8 cellular contexts compared by ENCODE assay signal in genomic region chr12:389138-390096, GRCh38. TPM values are rescaled to one million over a fixed set of nuclear protein-coding genes. Genes with fewer than 3 reads are reported as not detected.
DNase-seq lines count a peak whose midpoint lies in the region; ATAC-seq and TF ChIP-seq lines count a peak whose summit lies in the region.

KDM5A (minus strand) TSS chr12:389320; CDS start chr12:389091, 229 bp downstream.

- H2BK120ac ChIP-seq in IMR-90 (ENCODE audit: low read depth, low read length) = peak within 1 kb of the TSS; percentile 98

- peak within 1 kb of the TSS; percentile 99 for H3K56ac ChIP-seq in IMR-90 (ENCODE audit: extremely low read depth, insufficient read depth, low read length)

- H3K9me1 ChIP-seq in IMR-90 (ENCODE audit: insufficient read depth, low read length) = peaks cover 3% of the 10 kb centered on the region; the same call in 1 of the 2 replicates

- dilution Hi-C loops in IMR-90 (cut with HindIII; ENCODE audit: low sequenced_read_pairs, unreplicated experiment) = no loop called here

- intact Hi-C loops in CD4-positive, alpha-beta memory T cell (cut with micrococcal nuclease) = no loop called here
- intact Hi-C loops in IMR-90 (cut with micrococcal nuclease) = no loop called here
- intact Hi-C loops in esophagus muscularis mucosa (cut with DNase I) = no loop called here
- intact Hi-C loops in naive thymus-derived CD4-positive, alpha-beta T cell (cut with micrococcal nuclease) = loop anchor here (1.0 to 5.0 kb wide), 10 partner anchors 12 to 1407 kb away; partner anchors contain the start of genes ADIPOR2 (in 2 of the 2), CCDC77 (in 2 of the 2), FBXL14 (in 2 of the 2) and RAD52 (in 2 of the 2)

- peak within 1 kb of the TSS; percentile 100 for H3K4me2 ChIP-seq in IMR-90 (ENCODE audit: low read depth, low read length)

- H4K5ac ChIP-seq in IMR-90 (ENCODE audit: low read depth, low read length) = peak within 1 kb of the TSS; percentile 100

- no peaks in the 10 kb centered on the region for H3K9me3 ChIP-seq in CD4-positive, alpha-beta memory T cell (ENCODE audit: control insufficient read depth in 1 of 2, low read length in 2 of 2)
- H3K9me3 ChIP-seq in IMR-90 (ENCODE audit: control insufficient read depth, insufficient read depth, low read length) (no peaks in the 10 kb centered on the region), esophagus muscularis mucosa (no peaks in the 10 kb centered on the region)
- H3K9me3 ChIP-seq in naive thymus-derived CD4-positive, alpha-beta T cell (ENCODE audit: control insufficient read depth in 2 of 3, low read length in 3 of 3) = no peaks in the 10 kb centered on the region

- H3K4me1 Mint-ChIP-seq in CD4-positive, alpha-beta memory T cell = peaks cover 21 to 56% (median 37%) of the 10 kb centered on the region in 4 donors
- peaks cover 28 to 55% (median 39%) of the 10 kb centered on the region in 7 donors for H3K4me1 Mint-ChIP-seq in naive thymus-derived CD4-positive, alpha-beta T cell
- peaks cover 9 to 20% of the 10 kb centered on the region in 2 donors for H3K4me1 Mint-ChIP-seq in stimulated activated naive B cell treated with anti-CD40 and anti-IgM and Interleukin-4, amounts not matched to agents 10 μg/mL and 1 μg/mL and 100 μg/mL, for 72 hours

- peaks cover 0 to 4% (median 0%) of the 10 kb centered on the region in 8 donors for H3K9me3 Mint-ChIP-seq in CD4-positive, alpha-beta memory T cell
- peaks cover 0 to 8% (median 0%) of the 10 kb centered on the region in 11 donors for H3K9me3 Mint-ChIP-seq in naive thymus-derived CD4-positive, alpha-beta T cell
- H3K9me3 Mint-ChIP-seq in stimulated activated naive B cell treated with anti-CD40 and anti-IgM and Interleukin-4, amounts not matched to agents 10 μg/mL and 1 μg/mL and 100 μg/mL, for 72 hours = no peaks in the 10 kb centered on the region

- no peaks in the 10 kb centered on the region for H3K27me3 ChIP-seq in CD4-positive, alpha-beta memory T cell (ENCODE audit: insufficient read depth, low read length)
- no peaks in the 10 kb centered on the region for H3K27me3 ChIP-seq in IMR-90 (ENCODE audit: control insufficient read depth, insufficient read depth, low read length)
- no peaks in the 10 kb centered on the region for H3K27me3 ChIP-seq in esophagus muscularis mucosa
- no peaks in the 10 kb centered on the region for H3K27me3 ChIP-seq in naive thymus-derived CD4-positive, alpha-beta T cell (ENCODE audit: control insufficient read depth in 2 of 2, insufficient read depth in 2 of 2, low read length in 2 of 2)

- peak within 1 kb of the TSS; percentile 99 for H4K91ac ChIP-seq in IMR-90 (ENCODE audit: insufficient read depth, low read depth, low read length)

- peaks cover 45% of the 10 kb centered on the region for H3K4me1 ChIP-seq in CD4-positive, alpha-beta memory T cell (ENCODE audit: insufficient read depth, low read length)
- H3K4me1 ChIP-seq in IMR-90 (ENCODE audit: control insufficient read depth, insufficient read depth, low read length) = no peaks in the 10 kb centered on the region; the same call in 1 of the 2 replicates
- peaks cover 33 to 44% (median 40%) of the 10 kb centered on the region in 4 donors for H3K4me1 ChIP-seq in esophagus muscularis mucosa
- peaks cover 31% of the 10 kb centered on the region in 2 donors for H3K4me1 ChIP-seq in naive thymus-derived CD4-positive, alpha-beta T cell (ENCODE audit: control insufficient read depth in 2 of 2, insufficient read depth in 2 of 2, low read length in 2 of 2)

- ATAC-seq in GM21515 (IDR thresholded peaks at IDR 0.05; ENCODE audit: unreplicated experiment) (peak; percentile 83), IMR-90 (ENCODE audit: low read depth) (peak; percentile 98)
- ATAC-seq in naive thymus-derived CD4-positive, alpha-beta T cell = peak; percentile 97
- ATAC-seq in stimulated activated naive B cell treated with anti-CD40 and anti-IgM and Interleukin-4, amounts not matched to agents 10 μg/mL and 1 μg/mL and 100 μg/mL, for 72 hours (replicated peaks) = peak; percentile 96

- TF ChIP-seq POLR2A in IMR-90 (IDR thresholded peaks at IDR 0.05; ENCODE audit: low read depth, low read length) (peak; percentile 88), esophagus muscularis mucosa (IDR thresholded peaks at IDR 0.05; ENCODE audit: low read depth) (peak; percentile 15)

- peak within 1 kb of the TSS; percentile 95 for H3K23ac ChIP-seq in IMR-90 (ENCODE audit: low read depth, low read length)

- TF ChIP-seq CTCF in IMR-90 (conservative IDR thresholded peaks at IDR 0.05; ENCODE audit: low read depth, low read length) (no peak), esophagus muscularis mucosa (IDR thresholded peaks at IDR 0.05) (peak in 1 of 3 experiments; percentile 10)

- BruUV-seq in IMR-90 (replicated peaks; lab: Mats Ljungman, UMichigan) = TSS peak; percentile 90

- 0% methylated on average over 18 of the region's 53 CpGs; no CpG with 5 or more reads in 1 of the 2 experiments for WGBS in IMR-90 (ENCODE audit: extremely low coverage in 2 of 2, insufficient read length in 1 of 2), 2 experiments
- WGBS in esophagus muscularis mucosa = 2% methylated on average over 44 of the region's 53 CpGs

- H3K4me3 ChIP-seq in CD4-positive, alpha-beta memory T cell (ENCODE audit: low read length in 2 of 2) = peak within 1 kb of the TSS; percentile 87 to 94
- H3K4me3 ChIP-seq in IMR-90 (ENCODE audit: insufficient read depth, low read depth, low read length) (peak within 1 kb of the TSS; percentile 82), esophagus muscularis mucosa (peak within 1 kb of the TSS; percentile 86 to 97 (median 90))
- peak within 1 kb of the TSS; percentile 96 for H3K4me3 ChIP-seq in naive thymus-derived CD4-positive, alpha-beta T cell (ENCODE audit: low read length)

- peak within 1 kb of the TSS; percentile 70; the same call in 1 of the 2 replicates for H2BK20ac ChIP-seq in IMR-90 (ENCODE audit: low read depth, low read length)

- H3K36me3 ChIP-seq in CD4-positive, alpha-beta memory T cell (ENCODE audit: insufficient read depth, low read length) = peaks cover 3% of the 10 kb centered on the region
- H3K36me3 ChIP-seq in IMR-90 (ENCODE audit: control insufficient read depth, insufficient read depth, low read length) = 0 out of 2 replicates have a peak, but pooled peaks cover 2% of the 10 kb centered on the region
- H3K36me3 ChIP-seq in esophagus muscularis mucosa = peaks cover 0 to 6% (median 4%) of the 10 kb centered on the region in 4 donors
- peaks cover 0 to 14% (median 0%) of the 10 kb centered on the region in 3 experiments for H3K36me3 ChIP-seq in naive thymus-derived CD4-positive, alpha-beta T cell (ENCODE audit: control insufficient read depth in 2 of 3, insufficient read depth in 3 of 3, low read length in 3 of 3)

- peaks cover 11 to 29% of the 10 kb centered on the region in 2 donors for H3K36me3 Mint-ChIP-seq in CD4-positive, alpha-beta memory T cell
- H3K36me3 Mint-ChIP-seq in naive thymus-derived CD4-positive, alpha-beta T cell = peaks cover 0 to 25% (median 14%) of the 10 kb centered on the region in 5 donors
- H3K36me3 Mint-ChIP-seq in stimulated activated naive B cell treated with anti-CD40 and anti-IgM and Interleukin-4, amounts not matched to agents 10 μg/mL and 1 μg/mL and 100 μg/mL, for 72 hours = peaks cover 6 to 17% of the 10 kb centered on the region in 2 donors

- peak within 1 kb of the TSS; percentile 93 to 100 (median 98) for H3K4me3 Mint-ChIP-seq in CD4-positive, alpha-beta memory T cell
- H3K4me3 Mint-ChIP-seq in naive thymus-derived CD4-positive, alpha-beta T cell = peak within 1 kb of the TSS; percentile 91 to 100 (median 97)
- H3K4me3 Mint-ChIP-seq in stimulated activated naive B cell treated with anti-CD40 and anti-IgM and Interleukin-4, amounts not matched to agents 10 μg/mL and 1 μg/mL and 100 μg/mL, for 72 hours = peak within 1 kb of the TSS; percentile 98

- DNase-seq in CD4-positive, alpha-beta memory T cell = peak; percentile 92 to 95 (median 94)
- peak; percentile 94 for DNase-seq in IMR-90
- peak; percentile 89 for DNase-seq in activated CD8-positive, alpha-beta memory T cell treated with anti-CD3 and anti-CD28 coated beads, Interleukin-2, amount 50 U/mL, for 4 hours
- peak; percentile 98 for DNase-seq in esophagus muscularis mucosa (ENCODE audit: extremely low spot score)
- peak; percentile 82 to 97 (median 94) for DNase-seq in naive thymus-derived CD4-positive, alpha-beta T cell
- peak; percentile 86 for DNase-seq in stimulated activated naive B cell treated with anti-CD40 and anti-IgM and Interleukin-4, amounts not matched to agents 10 μg/mL and 1 μg/mL and 100 μg/mL, for 72 hours
- no peak for DNase-seq in stimulated activated naive CD4-positive, alpha-beta T cell (lab: John Stamatoyannopoulos, UW)

- peaks cover 10 to 24% of the 10 kb centered on the region in 2 experiments; a peak in 3 of 4 replicates for H3K79me1 ChIP-seq in IMR-90 (ENCODE audit: low read depth in 1 of 2, low read length in 2 of 2)

- H3K18ac ChIP-seq in IMR-90 (ENCODE audit: low read depth, low read length) = peak within 1 kb of the TSS; percentile 98

- H2AK5ac ChIP-seq in IMR-90 (ENCODE audit: low read depth, low read length) = peak within 1 kb of the TSS; percentile 80

- peak within 1 kb of the TSS; percentile 99 to 100 for H4K8ac ChIP-seq in IMR-90 (ENCODE audit: low read depth in 2 of 2, low read length in 2 of 2)

- H2BK15ac ChIP-seq in IMR-90 (ENCODE audit: low read depth, low read length) = peak within 1 kb of the TSS; percentile 94; the same call in 2 of the 3 replicates

- H3K4ac ChIP-seq in IMR-90 (ENCODE audit: low read depth, low read length) = peak within 1 kb of the TSS; percentile 99

- H2AK9ac ChIP-seq in IMR-90 (replicated peaks; ENCODE audit: low read depth, low read length, poor library complexity) = peak within 1 kb of the TSS; percentile 83

- CTCF ChIA-PET in CD4-positive, alpha-beta memory T cell (lab: Charles Lee; ENCODE audit: partially characterized antibody) = interaction anchor here (1.2 to 1.6 kb wide), 2 partner anchors 11 to 53 kb away, joined by 3 to 10 read pairs; partner anchors contain the start of gene CCDC77
- CTCF ChIA-PET in IMR-90 (lab: Yijun Ruan, JAX) = interaction anchor here (0.6 to 1.4 kb wide), 3 partner anchors 10 to 150 kb away, joined by 3 to 5 read pairs (median 3); no protein-coding TSS in a partner anchor
- CTCF ChIA-PET in naive thymus-derived CD4-positive, alpha-beta T cell (lab: Charles Lee) = interaction anchor here (1.0 to 1.5 kb wide), 2 partner anchors 12 to 158 kb away, joined by 3 to 8 read pairs; partner anchors contain the start of gene CCDC77

- in situ Hi-C loops in IMR-90 (cut with MboI; ENCODE audit: low sequenced_read_pairs) = no loop called here

- TF ChIP-seq EP300 in esophagus muscularis mucosa (IDR thresholded peaks at IDR 0.05) = no peak

- peak within 1 kb of the TSS; percentile 99 for H2BK5ac ChIP-seq in IMR-90 (ENCODE audit: low read depth, low read length, poor library complexity, severe bottlenecking)

- POLR2A ChIA-PET in CD4-positive, alpha-beta memory T cell (lab: Charles Lee; ENCODE audit: partially characterized antibody) = interaction anchor here (0.6 to 3.5 kb wide), 18 partner anchors 8 to 1301 kb away, joined by 3 to 84 read pairs (median 4); partner anchors contain the start of genes ADIPOR2, CCDC77, RAD52 and WNK1
- POLR2A ChIA-PET in IMR-90 (lab: Charles Lee; ENCODE audit: unreplicated experiment) = interaction anchor here (0.6 to 1.1 kb wide), 3 partner anchors 12 to 309 kb away, joined by 3 to 4 read pairs (median 4); partner anchors contain the start of gene CCDC77
- POLR2A ChIA-PET in naive thymus-derived CD4-positive, alpha-beta T cell (lab: Charles Lee) = interaction anchor here (0.5 to 6.4 kb wide), 12 partner anchors 9 to 1201 kb away, joined by 3 to 89 read pairs (median 4); partner anchors contain the start of genes CCDC77 and WNK1

- no peak for TF ChIP-seq RAD21 in IMR-90 (IDR thresholded peaks at IDR 0.05; ENCODE audit: low read length)

- H2AFZ ChIP-seq in IMR-90 (replicated peaks; ENCODE audit: low read length, poor library complexity) = peak within 1 kb of the TSS; percentile 99

- peaks cover 17% of the 10 kb centered on the region; the same call in 1 of the 2 replicates for H4K20me1 ChIP-seq in IMR-90 (ENCODE audit: insufficient read depth, low read length)

- H3K27ac ChIP-seq in CD4-positive, alpha-beta memory T cell (ENCODE audit: low read depth, low read length) = peak within 1 kb of the TSS; percentile 90
- H3K27ac ChIP-seq in IMR-90 (ENCODE audit: insufficient read depth, low read length) (peak within 1 kb of the TSS; percentile 99), esophagus muscularis mucosa (replicated peaks in 1 of 4) (peak within 1 kb of the TSS; percentile 87 to 95 (median 94))
- H3K27ac ChIP-seq in naive thymus-derived CD4-positive, alpha-beta T cell (ENCODE audit: low read depth, low read length) = peak within 1 kb of the TSS; percentile 91

- H3K9ac ChIP-seq in IMR-90 (ENCODE audit: low read depth, low read length) = peak within 1 kb of the TSS; percentile 98

- H3K14ac ChIP-seq in IMR-90 (replicated peaks; ENCODE audit: low read depth, low read length) = peak within 1 kb of the TSS; percentile 99

- H3K27me3 Mint-ChIP-seq in CD4-positive, alpha-beta memory T cell = peaks cover 0 to 4% of the 10 kb centered on the region in 2 donors
- H3K27me3 Mint-ChIP-seq in naive thymus-derived CD4-positive, alpha-beta T cell = peaks cover 0 to 3% (median 0%) of the 10 kb centered on the region in 5 donors
- H3K27me3 Mint-ChIP-seq in stimulated activated naive B cell treated with anti-CD40 and anti-IgM and Interleukin-4, amounts not matched to agents 10 μg/mL and 1 μg/mL and 100 μg/mL, for 72 hours = no peaks in the 10 kb centered on the region

- H3K27ac Mint-ChIP-seq in CD4-positive, alpha-beta memory T cell = peak within 1 kb of the TSS; percentile 97 to 100 (median 100)
- H3K27ac Mint-ChIP-seq in naive thymus-derived CD4-positive, alpha-beta T cell = peak within 1 kb of the TSS; percentile 95 to 100 (median 99)
- peak within 1 kb of the TSS; percentile 99 for H3K27ac Mint-ChIP-seq in stimulated activated naive B cell treated with anti-CD40 and anti-IgM and Interleukin-4, amounts not matched to agents 10 μg/mL and 1 μg/mL and 100 μg/mL, for 72 hours

RNA-seq across cellular contexts. Expression of gene KDM5A, which starts in this region (rescaled TPM):
- total RNA-seq in CD4-positive, alpha-beta memory T cell = 100 to 1,000 TPM; 126 to 134 TPM
- 10 to 100 TPM; 40.7 to 69.8 TPM for polyA plus RNA-seq in CD4-positive, alpha-beta memory T cell
- 66.7 and 95.9 TPM in 2 replicates for total RNA-seq in IMR-90 (2012; rRNA removed)
- polyA plus RNA-seq in IMR-90 (2012; rRNA removed) = 7.3 and 7.9 TPM in 2 replicates
- polyA plus RNA-seq in IMR-90 (2012; cell fraction: cytosol; rRNA removed) = 3.3 and 3.7 TPM in 2 replicates
- 5.2 and 18.2 TPM in 2 replicates for polyA plus RNA-seq in IMR-90 (2012; cell fraction: nucleus; rRNA removed; ENCODE audit: low replicate concordance)
- total RNA-seq in esophagus muscularis mucosa = 10 to 100 TPM; 33.6 to 46.1 (median 39.1) TPM
- 100 to 1,000 TPM; 110 to 138 (median 124) TPM for total RNA-seq in naive thymus-derived CD4-positive, alpha-beta T cell
- 10 to 100 TPM; 55.7 to 74.1 TPM for polyA plus RNA-seq in naive thymus-derived CD4-positive, alpha-beta T cell

Comparison
In these comparisons a context has a peak if more than half of its experiments do, and no peak if none do; other contexts are left out.
1. DNase-seq: peak in CD4-positive, alpha-beta memory T cell (5 of 5), IMR-90 (single experiment), activated CD8-positive, alpha-beta memory T cell treated with anti-CD3 and anti-CD28 coated beads, Interleukin-2, amount 50 U/mL, for 4 hours (single experiment), esophagus muscularis mucosa (single experiment), naive thymus-derived CD4-positive, alpha-beta T cell (9 of 9) and stimulated activated naive B cell treated with anti-CD40 and anti-IgM and Interleukin-4, amounts not matched to agents 10 μg/mL and 1 μg/mL and 100 μg/mL, for 72 hours (single experiment); none in stimulated activated naive CD4-positive, alpha-beta T cell (0 of 6).
2. intact Hi-C loops: an anchor here in naive thymus-derived CD4-positive, alpha-beta T cell (1.0 to 5.0 kb wide); none called in CD4-positive, alpha-beta memory T cell, IMR-90 and esophagus muscularis mucosa.
3. Peak in every context shown above with its lines, with median percentiles within 50 percentile points of each other: H3K27ac ChIP-seq, H3K4me3 ChIP-seq, H3K27ac Mint-ChIP-seq, H3K4me3 Mint-ChIP-seq and ATAC-seq.